In genomic region chr6:137401058-137401457, GRCh38 we compare ENCODE assay signal across 8 cellular contexts.
"Had no signal": no experiment of that assay in that cellular context is flagged by ENCODE, and none has a peak within 500 bp of the region (broad histone marks: within the 10 kb centered on the region; RNA-seq: fewer than 3 reads in every experiment).

No MANE protein-coding gene starts in this region.

- H3K9ac ChIP-seq: GM23248 had no signal

- H3K4me3 ChIP-seq: GM23248 had no signal

- FAIRE-seq: H54, HTR-8/SVneo had no signal

- H3K9me3 Mint-ChIP-seq: H9 had no signal

- H3K27ac Mint-ChIP-seq: H9, IgD-negative memory B cell had no signal

- H3K27ac ChIP-seq: GM23248 had no signal

- H3K4me3 Mint-ChIP-seq: H9, IgD-negative memory B cell had no signal

- DNase-seq: GM23248, GOT3, H9, HCEC 1CT, KBM-7 had no signal

- H3K27me3 Mint-ChIP-seq: IgD-negative memory B cell had no signal

- H2AFZ ChIP-seq: GM23248 had no signal
